Comparison of ENCODE assay signal across 19 cellular contexts in the genomic region with DNA sequence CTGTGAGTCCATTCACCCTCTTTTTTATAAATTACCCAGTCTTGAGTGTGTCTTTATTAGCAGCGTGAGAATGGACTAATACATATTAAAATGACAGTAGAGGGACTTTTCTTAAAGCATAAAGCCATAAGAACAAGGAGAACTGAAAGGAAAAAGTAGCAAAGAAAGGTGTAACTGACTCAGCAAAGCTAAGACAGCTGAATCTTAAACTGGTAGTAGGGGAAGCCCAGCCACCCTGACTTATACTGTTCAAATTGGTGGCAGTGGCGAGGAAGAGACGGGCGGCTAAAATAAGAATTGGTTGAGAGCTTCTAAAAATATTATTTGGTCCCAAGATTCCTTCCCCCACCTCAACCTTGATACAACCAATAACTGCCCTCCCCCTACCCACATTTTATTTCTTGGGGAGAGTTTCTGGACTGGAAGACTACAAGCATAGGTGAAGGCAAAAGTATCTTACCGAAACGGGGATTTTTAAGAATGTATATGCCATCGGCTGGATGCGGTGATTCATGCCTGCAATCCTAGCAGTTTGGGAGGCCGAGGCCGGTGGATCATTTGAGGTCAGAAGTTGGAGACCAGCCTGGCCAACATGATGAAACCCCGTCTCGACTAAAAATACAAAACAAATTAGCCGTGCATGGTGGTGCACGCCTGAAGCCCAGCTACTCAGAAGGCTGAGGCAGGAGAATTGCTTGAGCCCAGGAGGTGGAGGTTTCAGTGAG. TPM values are rescaled to one million over a fixed set of nuclear protein-coding genes. Genes with fewer than 3 reads are reported as not detected.
A peak's percentile ranks its signal among the peaks of the same experiment; 100 is the strongest.
DNase-seq lines count a peak whose midpoint lies in the region; ATAC-seq and TF ChIP-seq lines count a peak whose summit lies in the region.
"Had no signal": no experiment of that assay in that cellular context is flagged by ENCODE, and none has a peak within 500 bp of the region (broad histone marks: within the 10 kb centered on the region; RNA-seq: fewer than 3 reads in every experiment).

No MANE protein-coding gene starts in this region.

- H3K9me3 ChIP-seq in T-helper 17 cell (ENCODE audit: control insufficient read depth, low read length, poor library complexity, severe bottlenecking): no peaks in the 10 kb centered on the region
- no peaks in the 10 kb centered on the region for H3K9me3 ChIP-seq in heart left ventricle
- no peaks in the 10 kb centered on the region for H3K9me3 ChIP-seq in OCI-LY7 (ENCODE audit: low read length)
- H3K9me3 ChIP-seq: BLaER1, right atrium auricular region, testis had no signal

- peaks cover 46% of the 10 kb centered on the region for H3K27me3 Mint-ChIP-seq in T-helper 17 cell

- ATAC-seq in GM18517 (IDR thresholded peaks at IDR 0.05; ENCODE audit: unreplicated experiment) (peak; percentile 46), GM21515 (IDR thresholded peaks at IDR 0.05; ENCODE audit: unreplicated experiment) (peak; percentile 73), HG03095 (IDR thresholded peaks at IDR 0.05; ENCODE audit: unreplicated experiment) (peak; percentile 87), T-helper 17 cell (no peak), heart left ventricle (no peak)

- no peaks in the 10 kb centered on the region for H3K9me2 ChIP-seq in OCI-LY7 (ENCODE audit: insufficient read depth, low read length)

- H3K4me3 ChIP-seq in heart left ventricle (no peak overlapping the region), OCI-LY7 (ENCODE audit: low read depth, low read length, poor library complexity, severe bottlenecking) (no peak overlapping the region)
- H3K4me3 ChIP-seq: BLaER1, right atrium auricular region, testis had no signal

- intact Hi-C loops in heart left ventricle (cut with DNase I) (no loop called here), OCI-LY7 (cut with micrococcal nuclease; ENCODE audit: unreplicated experiment) (no loop called here)

- H3K36me3 ChIP-seq in heart left ventricle (no peaks in the 10 kb centered on the region), OCI-LY7 (ENCODE audit: insufficient read depth, low read length) (no peaks in the 10 kb centered on the region)
- H3K36me3 ChIP-seq: BLaER1, right atrium auricular region had no signal

- CTCF ChIA-PET in OCI-LY7 (lab: Charles Lee; ENCODE audit: unreplicated experiment): no interaction called here

- no peak for TF ChIP-seq CTCF in heart left ventricle (IDR thresholded peaks at IDR 0.05)
- no peak for TF ChIP-seq CTCF in OCI-LY7 (conservative IDR thresholded peaks at IDR 0.05; ENCODE audit: low read length)

- H3K27ac Mint-ChIP-seq in T-helper 17 cell: peak overlapping the region; percentile 47

- H3K4me1 ChIP-seq in heart left ventricle: no peaks in the 10 kb centered on the region
- no peaks in the 10 kb centered on the region for H3K4me1 ChIP-seq in OCI-LY7 (ENCODE audit: insufficient read depth, low read length, poor library complexity, severe bottlenecking)
- H3K4me1 ChIP-seq: BLaER1, right atrium auricular region, testis had no signal

- no TSS peak for BruUV-seq in OCI-LY7 (replicated peaks; lab: Mats Ljungman, UMichigan)

- H3K4me3 Mint-ChIP-seq in T-helper 17 cell: no peak overlapping the region

- POLR2A ChIA-PET in OCI-LY7 (lab: Charles Lee): interaction anchor here (0.7 to 1.2 kb wide), 2 partner anchors 7 to 200 kb away, joined by 3 to 5 read pairs; no protein-coding TSS in a partner anchor

- no peak overlapping the region for H3K4me2 ChIP-seq in OCI-LY7 (ENCODE audit: low read length)
- H3K4me2 ChIP-seq: BLaER1 had no signal

- no peaks in the 10 kb centered on the region for H3K36me3 Mint-ChIP-seq in T-helper 17 cell (ENCODE audit: low read depth)

- no peak overlapping the region for H2AFZ ChIP-seq in OCI-LY7 (ENCODE audit: low read length)

- no peaks in the 10 kb centered on the region for H3K79me2 ChIP-seq in OCI-LY7 (ENCODE audit: insufficient read depth, low read depth, low read length)

- 88 to 92% (median 90%) methylated on average over 14 of the region's 14 CpGs for WGBS in heart left ventricle, 4 donors

- H3K27ac ChIP-seq in heart left ventricle (no peak overlapping the region), OCI-LY7 (ENCODE audit: low read depth, low read length, poor library complexity, severe bottlenecking) (no peak overlapping the region)
- H3K27ac ChIP-seq: BLaER1, right atrium auricular region, testis had no signal

- no peak for TF ChIP-seq POLR2A in heart left ventricle (IDR thresholded peaks at IDR 0.05)

- DNase-seq in T-helper 17 cell (no peak), heart left ventricle (no peak), OCI-LY7 (ENCODE audit: low spot score) (no peak), KBM-7 (no peak)
- no peak for DNase-seq in activated CD4-positive, alpha-beta T cell treated with anti-CD3 and anti-CD28 coated beads for 1 hour
- DNase-seq: central memory CD4-positive, alpha-beta T cell; foreskin melanocyte; mammary epithelial cell; NCI-H2029; NCI-H526 treated with DMSO at 0.1 percent for 48 hours; stimulated activated CD4-positive, alpha-beta T cell treated with anti-CD3 and anti-CD28 coated beads, Interleukin-2, amount 100 ng/mL, for 24 hours; stimulated activated CD8-positive, alpha-beta memory T cell treated with anti-CD3 and anti-CD28 coated beads, Interleukin-4, amount 100 ng/mL, for 48 hours; testis had no signal

- in situ Hi-C loops in KBM-7 (cut with MboI; ENCODE audit: low pct_unique_long_range_greater_than_20kb, low sequenced_read_pairs): no loop called here

- H3K27me3 ChIP-seq in heart left ventricle: peaks cover 0 to 4% (median 0%) of the 10 kb centered on the region in 9 donors
- H3K27me3 ChIP-seq: BLaER1, right atrium auricular region, testis had no signal

- no peaks in the 10 kb centered on the region for H4K20me1 ChIP-seq in OCI-LY7 (ENCODE audit: insufficient read depth, low read length)
- H4K20me1 ChIP-seq: BLaER1 had no signal

- H3K4me1 Mint-ChIP-seq in T-helper 17 cell: no peaks in the 10 kb centered on the region

RNA-seq across cellular contexts. Expression of a gene that starts 20.6 kb away (rescaled TPM):
- total RNA-seq in T-helper 17 cell (not detected), heart left ventricle (10 to 100 TPM in 1 of 9 donors, 1 to 10 TPM in 8; 1.1 to 27.6 (median 2.6) TPM), OCI-LY7 (2022) (not detected in 2 replicates)
- 10 to 100 TPM in 1 of 2 donors, 1 to 10 TPM in 1; 1.8 to 64.8 TPM for polyA plus RNA-seq in heart left ventricle
- not detected in 2 replicates for total RNA-seq in OCI-LY7 (2014; rRNA removed; shearing (Covaris generic))
- total RNA-seq: mammary epithelial cell; T-helper 2 cell treated with Interferon-gamma antibody and Interleukin-4, amounts not matched to agents 100 ng/mL and 5 ng/mL, for 36 hours; testis had no signal
- polyA plus RNA-seq: mammary epithelial cell had no signal

Comparison
In these comparisons a context has a peak if more than half of its experiments do, and no peak if none do; other contexts are left out.
1. ATAC-seq: peak in GM18517 (single experiment), GM21515 (single experiment) and HG03095 (single experiment); none in T-helper 17 cell (single experiment) and heart left ventricle (0 of 4).